15 cellular contexts compared by ENCODE assay signal in the genomic region with DNA sequence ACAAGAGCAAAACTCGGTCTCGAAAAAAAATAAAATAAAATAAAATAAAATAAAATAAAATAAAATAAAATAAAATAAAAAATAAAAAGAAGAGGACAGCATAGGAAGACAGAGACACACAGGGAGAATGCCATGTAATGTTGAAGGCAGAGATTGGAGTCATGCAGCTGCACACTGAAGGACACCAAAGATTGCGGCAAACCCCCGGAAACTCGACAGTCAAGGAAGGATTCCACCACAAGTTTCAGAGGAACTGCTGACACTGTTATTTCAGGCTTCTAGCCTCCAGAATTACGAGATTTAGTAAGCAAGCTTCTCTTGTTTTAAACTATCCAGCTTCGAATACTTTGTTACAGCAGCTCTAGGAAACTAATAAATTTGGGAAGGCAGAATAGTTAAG. TPM values are rescaled to one million over a fixed set of nuclear protein-coding genes. Genes with fewer than 3 reads are reported as not detected.
DNase-seq lines count a peak whose midpoint lies in the region; ATAC-seq and TF ChIP-seq lines count a peak whose summit lies in the region.
"Had no signal": no experiment of that assay in that cellular context is flagged by ENCODE, and none has a peak within 500 bp of the region (broad histone marks: within the 10 kb centered on the region; RNA-seq: fewer than 3 reads in every experiment).

No MANE protein-coding gene starts in this region.

- H3K4me3 ChIP-seq in thoracic aorta = peak overlapping the region; percentile 29
- H3K4me3 ChIP-seq: BLaER1 had no signal

- no peaks in the 10 kb centered on the region for H3K36me3 ChIP-seq in thoracic aorta
- H3K36me3 ChIP-seq: BLaER1 had no signal

- peak overlapping the region; percentile 75 to 81 for H3K27ac ChIP-seq in thoracic aorta
- H3K27ac ChIP-seq: BLaER1 had no signal

- H3K4me1 Mint-ChIP-seq in immature natural killer cell = peaks cover 2 to 4% of the 10 kb centered on the region in 2 donors

- H3K4me1 ChIP-seq in thoracic aorta (ENCODE audit: control insufficient read depth in 1 of 2, low read depth in 2 of 2) = peaks cover 55 to 88% of the 10 kb centered on the region in 2 donors

- no peaks in the 10 kb centered on the region for H3K27me3 ChIP-seq in thoracic aorta (replicated peaks; ENCODE audit: insufficient read depth)
- H3K27me3 ChIP-seq: BLaER1 had no signal

- ATAC-seq in thoracic aorta (ENCODE audit: insufficient number of reproducible peaks, low FRiP score, low read depth) = no peak
- ATAC-seq: activated CD4-positive, alpha-beta T cell treated with anti-CD3 and anti-CD28 coated beads for 36 hours had no signal

- H3K27me3 Mint-ChIP-seq in immature natural killer cell (ENCODE audit: low read depth in 3 of 3) = peaks cover 0 to 8% (median 2%) of the 10 kb centered on the region in 3 donors

- H3K27ac Mint-ChIP-seq in immature natural killer cell = no peak overlapping the region
- H3K27ac Mint-ChIP-seq: activated CD4-positive, alpha-beta T cell treated with anti-CD3 and anti-CD28 coated beads for 36 hours; activated naive CD4-positive, alpha-beta T cell treated with anti-CD3 and anti-CD28 coated beads, Interleukin-2, amount 10 ng/mL, durations not matched to agents 7 days and 5 days; H9 had no signal

- no peak overlapping the region for H3K4me3 Mint-ChIP-seq in immature natural killer cell
- H3K4me3 Mint-ChIP-seq: activated CD4-positive, alpha-beta T cell treated with anti-CD3 and anti-CD28 coated beads for 36 hours; activated naive CD4-positive, alpha-beta T cell treated with anti-CD3 and anti-CD28 coated beads, Interleukin-2, amount 10 ng/mL, durations not matched to agents 7 days and 5 days; H9 had no signal

- no peaks in the 10 kb centered on the region for H3K9me3 ChIP-seq in thoracic aorta
- H3K9me3 ChIP-seq: BLaER1 had no signal

- in situ Hi-C loops in KBM-7 (cut with MboI; ENCODE audit: low pct_unique_long_range_greater_than_20kb, low sequenced_read_pairs) = no loop called here

- no peaks in the 10 kb centered on the region for H3K36me3 Mint-ChIP-seq in immature natural killer cell
- H3K36me3 Mint-ChIP-seq: activated naive CD4-positive, alpha-beta T cell treated with anti-CD3 and anti-CD28 coated beads, Interleukin-2, amount 10 ng/mL, durations not matched to agents 7 days and 5 days had no signal

- peaks cover 0 to 2% (median 0%) of the 10 kb centered on the region in 6 donors for H3K9me3 Mint-ChIP-seq in immature natural killer cell
- H3K9me3 Mint-ChIP-seq: activated naive CD4-positive, alpha-beta T cell treated with anti-CD3 and anti-CD28 coated beads, Interleukin-2, amount 10 ng/mL, durations not matched to agents 7 days and 5 days; H9 had no signal

- DNase-seq in KBM-7 (peak; percentile 46), SIG-M5 (lab: John Stamatoyannopoulos, UW) (peak; percentile 10), medulla oblongata (ENCODE audit: extremely low spot score) (peak; percentile 82), thoracic aorta (ENCODE audit: low spot score) (no peak), DMS53 treated with DMSO at 0.1 percent for 48 hours (lab: John Stamatoyannopoulos, UW; ENCODE audit: unreplicated experiment) (no peak), immature natural killer cell (no peak), HCEC 1CT (no peak)
- DNase-seq: activated CD4-positive, alpha-beta T cell treated with anti-CD3 and anti-CD28 coated beads for 36 hours; activated naive CD4-positive, alpha-beta T cell treated with anti-CD3 and anti-CD28 coated beads, Interleukin-2, amount 10 ng/mL, durations not matched to agents 7 days and 5 days; H9; NCI-H510A; stimulated activated CD4-positive, alpha-beta T cell treated with anti-CD3 and anti-CD28 coated beads, Interleukin-4, amount 100 ng/mL, for 4 hours had no signal

- TF ChIP-seq CTCF in thoracic aorta (IDR thresholded peaks at IDR 0.05) = no peak

RNA-seq across cellular contexts. Expression of a gene that starts 9.4 kb away (rescaled TPM):
- 100 to 1,000 TPM in 1 of 2 donors, 10 to 100 TPM in 1; 77.4 to 126 TPM for total RNA-seq in thoracic aorta
- 1 to 10 TPM in 2 of 3 donors, not detected in 1; 1.3 to 2.2 TPM for polyA plus RNA-seq in immature natural killer cell
- total RNA-seq: activated CD4-positive, alpha-beta T cell treated with anti-CD3 and anti-CD28 coated beads for 36 hours; T-helper 2 cell treated with Interferon-gamma antibody and Interleukin-4, amounts not matched to agents 100 ng/mL and 5 ng/mL, for 36 hours had no signal
- polyA plus RNA-seq: neural cell had no signal

RNA-seq across cellular contexts. Expression of a gene that starts 47.3 kb away (rescaled TPM):
- 10 to 100 TPM; 12.3 to 21.2 TPM for total RNA-seq in thoracic aorta
- polyA plus RNA-seq in immature natural killer cell = 10 to 100 TPM; 29.5 to 33.7 (median 31.4) TPM

Comparison
In these comparisons a context has a peak if more than half of its experiments do, and no peak if none do; other contexts are left out.
1. DNase-seq: peak in KBM-7 (single experiment), SIG-M5 (single experiment) and medulla oblongata (single experiment); none in thoracic aorta (single experiment), DMS53 treated with DMSO at 0.1 percent for 48 hours (single experiment), immature natural killer cell (0 of 3) and HCEC 1CT (single experiment).